In the genomic region with DNA sequence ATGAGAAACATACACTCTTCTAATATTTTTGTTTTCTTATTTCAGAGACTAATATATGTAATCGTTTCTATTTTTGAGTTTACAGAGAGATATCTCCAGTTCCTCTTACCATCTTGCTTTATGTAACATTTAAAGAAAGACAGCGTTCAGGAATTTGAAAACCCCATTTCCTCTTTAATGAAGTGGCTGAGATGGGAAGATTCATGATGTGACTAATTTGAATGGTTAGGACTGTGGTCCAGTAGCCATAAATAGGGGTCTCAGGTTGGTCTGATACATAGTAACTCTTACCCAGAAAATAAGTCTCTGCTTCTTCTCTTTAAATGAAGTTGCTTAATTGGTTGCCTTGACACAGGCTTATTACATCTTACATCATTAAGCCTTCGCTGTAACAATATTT, we compare ENCODE assay signal across 9 cellular contexts. TPM values are rescaled to one million over a fixed set of nuclear protein-coding genes. Genes with fewer than 3 reads are reported as not detected.
A peak's percentile ranks its signal among the peaks of the same experiment; 100 is the strongest.
DNase-seq lines count a peak whose midpoint lies in the region; ATAC-seq and TF ChIP-seq lines count a peak whose summit lies in the region.
"Had no signal": no experiment of that assay in that cellular context is flagged by ENCODE, and none has a peak within 500 bp of the region (broad histone marks: within the 10 kb centered on the region; RNA-seq: fewer than 3 reads in every experiment).

No MANE protein-coding gene starts in this region.

- peak overlapping the region in 1 of 2 donors; percentile 74 for H3K27ac Mint-ChIP-seq in activated naive CD4-positive, alpha-beta T cell treated with anti-CD3 and anti-CD28 coated beads, Interleukin-2, amount 50 U/mL, for 72 hours

- DNase-seq in left ventricle myocardium inferior (no peak), left cardiac atrium (no peak), OCI-M1 (lab: John Stamatoyannopoulos, UW) (peak; percentile 8), left lung (no peak)
- no peak for DNase-seq in activated naive CD4-positive, alpha-beta T cell treated with anti-CD3 and anti-CD28 coated beads, Interleukin-2, amount 50 U/mL, for 72 hours (ENCODE audit: low spot score in 2 of 2)

- H3K36me3 ChIP-seq in left ventricle myocardium inferior (no peaks in the 10 kb centered on the region), left lung (no peaks in the 10 kb centered on the region)

- TF ChIP-seq CTCF in left ventricle myocardium inferior (IDR thresholded peaks at IDR 0.05; ENCODE audit: borderline replicate concordance) = no peak
- no peak for TF ChIP-seq CTCF in left lung (IDR thresholded peaks at IDR 0.05)

- no peaks in the 10 kb centered on the region for H3K9me3 Mint-ChIP-seq in activated naive CD4-positive, alpha-beta T cell treated with anti-CD3 and anti-CD28 coated beads, Interleukin-2, amount 50 U/mL, for 72 hours

- H3K36me3 Mint-ChIP-seq in activated naive CD4-positive, alpha-beta T cell treated with anti-CD3 and anti-CD28 coated beads, Interleukin-2, amount 50 U/mL, for 72 hours = peaks cover 17 to 29% of the 10 kb centered on the region in 2 donors

- H3K27ac ChIP-seq in left ventricle myocardium inferior (replicated peaks) = peak overlapping the region; percentile 5
- peak overlapping the region; percentile 22 to 68 for H3K27ac ChIP-seq in left lung
- H3K27ac ChIP-seq: C4-2B had no signal

- ATAC-seq in left cardiac atrium (no peak), left lung (no peak), GM18909 (IDR thresholded peaks at IDR 0.05; ENCODE audit: poor library complexity, unreplicated experiment) (no peak), GM21619 (IDR thresholded peaks at IDR 0.05; ENCODE audit: unreplicated experiment) (no peak), HG03442 (IDR thresholded peaks at IDR 0.05; ENCODE audit: unreplicated experiment) (no peak)
- ATAC-seq in activated naive CD4-positive, alpha-beta T cell treated with anti-CD3 and anti-CD28 coated beads, Interleukin-2, amount 50 U/mL, for 72 hours = no peak

- H3K4me3 ChIP-seq in left ventricle myocardium inferior (no peak overlapping the region), left lung (no peak overlapping the region)

- H3K27me3 ChIP-seq in left ventricle myocardium inferior (ENCODE audit: low read depth) (no peaks in the 10 kb centered on the region), left lung (no peaks in the 10 kb centered on the region)

- H3K9me3 ChIP-seq in left ventricle myocardium inferior (replicated peaks) (no peaks in the 10 kb centered on the region), left lung (no peaks in the 10 kb centered on the region)

- H3K4me1 ChIP-seq in left ventricle myocardium inferior (peaks cover 100% of the 10 kb centered on the region), left lung (peaks cover 68 to 100% of the 10 kb centered on the region in 2 donors)

- intact Hi-C loops in left ventricle myocardium inferior (cut with micrococcal nuclease) (no loop called here), left cardiac atrium (cut with DNase I) (loop anchor here (5.0 to 10.0 kb wide), 2 partner anchors 36 to 54 kb away; no protein-coding TSS in a partner anchor), left lung (cut with DNase I) (no loop called here)

RNA-seq across cellular contexts. Expression of gene KMT2E, which starts 6.9 kb away (rescaled TPM):
- total RNA-seq in left ventricle myocardium inferior (40.2 TPM), left cardiac atrium (10 to 100 TPM; 45.3 to 59.0 TPM), left lung (10 to 100 TPM; 74.5 to 96.2 TPM)
- 100 to 1,000 TPM; 105 to 122 TPM for total RNA-seq in activated naive CD4-positive, alpha-beta T cell treated with anti-CD3 and anti-CD28 coated beads, Interleukin-2, amount 50 U/mL, for 72 hours

Comparison
In these comparisons a context has a peak if more than half of its experiments do, and no peak if none do; other contexts are left out.
1. intact Hi-C loops: an anchor here in left cardiac atrium (5.0 to 10.0 kb wide); none called in left ventricle myocardium inferior and left lung.